38 cellular contexts compared by ENCODE assay signal in genomic region chrX:49089553-49089952, GRCh38.
"Had no signal": no experiment of that assay in that cellular context is flagged by ENCODE, and none has a peak within 500 bp of the region (broad histone marks: within the 10 kb centered on the region; RNA-seq: fewer than 3 reads in every experiment).

No MANE protein-coding gene starts in this region.

- H3K36me3 Mint-ChIP-seq: activated naive CD4-positive, alpha-beta T cell treated with anti-CD3 and anti-CD28 coated beads, Interleukin-2, amount 10 ng/mL, durations not matched to agents 7 days and 5 days; activated naive CD4-positive, alpha-beta T cell treated with anti-CD3 and anti-CD28 coated beads, Interleukin-2, amount 50 U/mL, for 24 hours; activated naive CD4-positive, alpha-beta T cell treated with anti-CD3 and anti-CD28 coated beads, Interleukin-2, amount 50 U/mL, for 72 hours; activated naive CD8-positive, alpha-beta T cell; activated naive CD8-positive, alpha-beta T cell treated with anti-CD3 and anti-CD28 coated beads for 36 hours; activated naive CD8-positive, alpha-beta T cell treated with anti-CD3 and anti-CD28 coated beads, Interleukin-2, amount 10 ng/mL, durations not matched to agents 7 days and 5 days; brain had no signal

- H3K4me3 Mint-ChIP-seq: activated naive CD4-positive, alpha-beta T cell treated with anti-CD3 and anti-CD28 coated beads for 36 hours; activated naive CD4-positive, alpha-beta T cell treated with anti-CD3 and anti-CD28 coated beads, Interleukin-2, amount 10 ng/mL, durations not matched to agents 7 days and 5 days; activated naive CD4-positive, alpha-beta T cell treated with anti-CD3 and anti-CD28 coated beads, Interleukin-2, amount 50 U/mL, for 24 hours; activated naive CD8-positive, alpha-beta T cell; activated naive CD8-positive, alpha-beta T cell treated with anti-CD3 and anti-CD28 coated beads for 36 hours; activated naive CD8-positive, alpha-beta T cell treated with anti-CD3 and anti-CD28 coated beads, Interleukin-2, amount 10 ng/mL, durations not matched to agents 7 days and 5 days; activated naive CD8-positive, alpha-beta T cell treated with anti-CD3 and anti-CD28 coated beads, Interleukin-2, amount 50 U/mL, for 24 hours; activated T-cell treated with anti-CD3 and anti-CD28 coated beads, Interleukin-2, amount 50 U/mL, for 24 hours; activated T-cell treated with anti-CD3 and anti-CD28 coated beads, Interleukin-2, amount 50 U/mL, for 4 hours; activated T-cell treated with anti-CD3 and anti-CD28 coated beads, Interleukin-2, amount 50 U/mL, for 72 hours; activated T-helper 1 cell treated with anti-CD3 and anti-CD28 coated beads, Interleukin-12 subunit alpha, Interleukin-12 subunit beta, Interleukin-2, Interleukin-4 antibody, amounts not matched to agents 30 ng/mL and 10 ng/mL and 1 ng/mL, durations not matched to agents 14 hours and 24 hours and 36 hours; activated T-helper 17 cell treated with anti-CD3 and anti-CD28 coated beads, Interleukin-2, amount 50 U/mL, for 72 hours; brain; central memory CD8-positive, alpha-beta T cell had no signal

- H3K27me3 Mint-ChIP-seq: activated naive CD4-positive, alpha-beta T cell treated with anti-CD3 and anti-CD28 coated beads, Interleukin-2, amount 10 ng/mL, durations not matched to agents 7 days and 5 days; activated naive CD4-positive, alpha-beta T cell treated with anti-CD3 and anti-CD28 coated beads, Interleukin-2, amount 50 U/mL, for 24 hours; activated naive CD8-positive, alpha-beta T cell; activated naive CD8-positive, alpha-beta T cell treated with anti-CD3 and anti-CD28 coated beads for 36 hours; activated naive CD8-positive, alpha-beta T cell treated with anti-CD3 and anti-CD28 coated beads, Interleukin-2, amount 10 ng/mL, durations not matched to agents 7 days and 5 days; activated naive CD8-positive, alpha-beta T cell treated with anti-CD3 and anti-CD28 coated beads, Interleukin-2, amount 50 U/mL, for 24 hours; activated T-helper 17 cell treated with anti-CD3 and anti-CD28 coated beads, Interleukin-2, amount 50 U/mL, for 72 hours; brain; central memory CD8-positive, alpha-beta T cell had no signal

- H3K27ac Mint-ChIP-seq: activated naive CD4-positive, alpha-beta T cell treated with anti-CD3 and anti-CD28 coated beads for 36 hours; activated naive CD4-positive, alpha-beta T cell treated with anti-CD3 and anti-CD28 coated beads, Interleukin-2, amount 10 ng/mL, durations not matched to agents 7 days and 5 days; activated naive CD4-positive, alpha-beta T cell treated with anti-CD3 and anti-CD28 coated beads, Interleukin-2, amount 50 U/mL, for 24 hours; activated naive CD4-positive, alpha-beta T cell treated with anti-CD3 and anti-CD28 coated beads, Interleukin-2, amount 50 U/mL, for 72 hours; activated naive CD8-positive, alpha-beta T cell; activated naive CD8-positive, alpha-beta T cell treated with anti-CD3 and anti-CD28 coated beads for 36 hours; activated naive CD8-positive, alpha-beta T cell treated with anti-CD3 and anti-CD28 coated beads, Interleukin-2, amount 10 ng/mL, durations not matched to agents 7 days and 5 days; activated naive CD8-positive, alpha-beta T cell treated with anti-CD3 and anti-CD28 coated beads, Interleukin-2, amount 50 U/mL, for 24 hours; activated T-cell treated with anti-CD3 and anti-CD28 coated beads, Interleukin-2, amount 50 U/mL, for 24 hours; activated T-cell treated with anti-CD3 and anti-CD28 coated beads, Interleukin-2, amount 50 U/mL, for 72 hours; activated T-helper 1 cell treated with anti-CD3 and anti-CD28 coated beads, Interleukin-12 subunit alpha, Interleukin-12 subunit beta, Interleukin-2, Interleukin-4 antibody, amounts not matched to agents 30 ng/mL and 10 ng/mL and 1 ng/mL, durations not matched to agents 14 hours and 24 hours and 36 hours; activated T-helper 17 cell treated with anti-CD3 and anti-CD28 coated beads, Interleukin-2, amount 50 U/mL, for 72 hours; activated T-helper 2 cell treated with anti-CD3 and anti-CD28 coated beads, Interferon-gamma antibody, Interleukin-2, Interleukin-4, amounts not matched to agents 10 μg/mL and 5 μg/mL and 100 μg/mL, durations not matched to agents 14 hours and 24 hours and 36 hours; brain had no signal

- H3K27me3 ChIP-seq: adrenal gland, ascending aorta, body of pancreas, brain microvascular endothelial cell, breast epithelium, cardiac muscle cell had no signal

- H3K9me3 Mint-ChIP-seq: activated naive CD4-positive, alpha-beta T cell treated with anti-CD3 and anti-CD28 coated beads for 36 hours; activated naive CD4-positive, alpha-beta T cell treated with anti-CD3 and anti-CD28 coated beads, Interleukin-2, amount 10 ng/mL, durations not matched to agents 7 days and 5 days; activated naive CD4-positive, alpha-beta T cell treated with anti-CD3 and anti-CD28 coated beads, Interleukin-2, amount 50 U/mL, for 24 hours; activated naive CD4-positive, alpha-beta T cell treated with anti-CD3 and anti-CD28 coated beads, Interleukin-2, amount 50 U/mL, for 72 hours; activated naive CD8-positive, alpha-beta T cell treated with anti-CD3 and anti-CD28 coated beads for 36 hours; activated naive CD8-positive, alpha-beta T cell treated with anti-CD3 and anti-CD28 coated beads, Interleukin-2, amount 10 ng/mL, durations not matched to agents 7 days and 5 days; activated naive CD8-positive, alpha-beta T cell treated with anti-CD3 and anti-CD28 coated beads, Interleukin-2, amount 50 U/mL, for 24 hours; activated T-cell treated with anti-CD3 and anti-CD28 coated beads, Interleukin-2, amount 50 U/mL, for 24 hours; activated T-cell treated with anti-CD3 and anti-CD28 coated beads, Interleukin-2, amount 50 U/mL, for 4 hours; activated T-cell treated with anti-CD3 and anti-CD28 coated beads, Interleukin-2, amount 50 U/mL, for 72 hours; activated T-helper 1 cell treated with anti-CD3 and anti-CD28 coated beads, Interleukin-12 subunit alpha, Interleukin-12 subunit beta, Interleukin-2, Interleukin-4 antibody, amounts not matched to agents 30 ng/mL and 10 ng/mL and 1 ng/mL, durations not matched to agents 14 hours and 24 hours and 36 hours; activated T-helper 17 cell treated with anti-CD3 and anti-CD28 coated beads, Interleukin-2, amount 50 U/mL, for 72 hours; activated T-helper 2 cell treated with anti-CD3 and anti-CD28 coated beads, Interferon-gamma antibody, Interleukin-2, Interleukin-4, amounts not matched to agents 10 μg/mL and 5 μg/mL and 100 μg/mL, durations not matched to agents 14 hours and 24 hours and 36 hours; brain; central memory CD8-positive, alpha-beta T cell had no signal

- H3K36me3 ChIP-seq: adrenal gland, ascending aorta, brain microvascular endothelial cell, breast epithelium, cardiac muscle cell had no signal

- H3K27ac ChIP-seq: adrenal gland, ascending aorta, body of pancreas, brain microvascular endothelial cell, breast epithelium, cardiac muscle cell had no signal

- ATAC-seq: activated naive CD4-positive, alpha-beta T cell treated with anti-CD3 and anti-CD28 coated beads, Interleukin-2, amount 50 U/mL, for 72 hours; activated naive CD8-positive, alpha-beta T cell treated with anti-CD3 and anti-CD28 coated beads, Interleukin-2, amount 50 U/mL, for 24 hours; activated T-cell treated with anti-CD3 and anti-CD28 coated beads, Interleukin-2, amount 50 U/mL, for 4 hours; activated T-cell treated with anti-CD3 and anti-CD28 coated beads, Interleukin-2, amount 50 U/mL, for 72 hours; activated T-helper 17 cell treated with anti-CD3 and anti-CD28 coated beads, Interleukin-2, amount 50 U/mL, for 72 hours; body of pancreas had no signal

- FAIRE-seq: bronchial epithelial cell had no signal

- H3K4me1 ChIP-seq: adrenal gland, ascending aorta, body of pancreas, breast epithelium had no signal

- H3K4me1 Mint-ChIP-seq: activated naive CD4-positive, alpha-beta T cell treated with anti-CD3 and anti-CD28 coated beads, Interleukin-2, amount 10 ng/mL, durations not matched to agents 7 days and 5 days; activated naive CD4-positive, alpha-beta T cell treated with anti-CD3 and anti-CD28 coated beads, Interleukin-2, amount 50 U/mL, for 24 hours; activated naive CD8-positive, alpha-beta T cell treated with anti-CD3 and anti-CD28 coated beads for 36 hours; activated naive CD8-positive, alpha-beta T cell treated with anti-CD3 and anti-CD28 coated beads, Interleukin-2, amount 10 ng/mL, durations not matched to agents 7 days and 5 days; activated naive CD8-positive, alpha-beta T cell treated with anti-CD3 and anti-CD28 coated beads, Interleukin-2, amount 50 U/mL, for 24 hours; activated T-helper 17 cell treated with anti-CD3 and anti-CD28 coated beads, Interleukin-2, amount 50 U/mL, for 72 hours; brain; central memory CD8-positive, alpha-beta T cell had no signal

- H3K4me3 ChIP-seq: adrenal gland, ascending aorta, body of pancreas, breast epithelium, cardiac muscle cell had no signal

- H3K9me3 ChIP-seq: adrenal gland, ascending aorta, body of pancreas, breast epithelium had no signal

- DNase-seq: activated effector memory CD4-positive, alpha-beta T cell treated with anti-CD3 and anti-CD28 coated beads, Interleukin-2, amount 50 U/mL, for 16 hours; activated effector memory CD4-positive, alpha-beta T cell treated with Interleukin-2 at 50 U/mL for 16 hours; activated gamma-delta T cell; activated gamma-delta T cell treated with Interleukin-2 at 50 U/mL for 16 hours; activated naive CD4-positive, alpha-beta T cell; activated naive CD4-positive, alpha-beta T cell treated with anti-CD3 and anti-CD28 coated beads for 36 hours; activated naive CD4-positive, alpha-beta T cell treated with anti-CD3 and anti-CD28 coated beads, Interleukin-2, amount 10 ng/mL, durations not matched to agents 7 days and 5 days; activated naive CD4-positive, alpha-beta T cell treated with anti-CD3 and anti-CD28 coated beads, Interleukin-2, amount 50 U/mL, for 16 hours; activated naive CD4-positive, alpha-beta T cell treated with Interleukin-2 at 50 U/mL for 16 hours; activated naive CD8-positive, alpha-beta T cell treated with anti-CD3 and anti-CD28 coated beads for 36 hours; activated naive CD8-positive, alpha-beta T cell treated with anti-CD3 and anti-CD28 coated beads, Interleukin-2, amount 10 ng/mL, durations not matched to agents 7 days and 5 days; activated naive CD8-positive, alpha-beta T cell treated with anti-CD3 and anti-CD28 coated beads, Interleukin-2, amount 50 U/mL, for 24 hours; activated T-cell treated with anti-CD3 and anti-CD28 coated beads, Interleukin-2, amount 50 U/mL, for 24 hours; activated T-cell treated with anti-CD3 and anti-CD28 coated beads, Interleukin-2, amount 50 U/mL, for 4 hours; activated T-cell treated with anti-CD3 and anti-CD28 coated beads, Interleukin-2, amount 50 U/mL, for 48 hours; activated T-cell treated with anti-CD3 and anti-CD28 coated beads, Interleukin-2, amount 50 U/mL, for 72 hours; adrenal gland; amniotic stem cell; amygdala; anterior cingulate cortex; aorta; body of pancreas; brain microvascular endothelial cell; caudate nucleus; central memory CD4-positive, alpha-beta T cell; cerebellar nuclear complex had no signal
